18 cellular contexts compared by ENCODE assay signal in genomic region chr1:224180783-224181452, GRCh38. TPM values are rescaled to one million over a fixed set of nuclear protein-coding genes. Genes with fewer than 3 reads are reported as not detected.
DNase-seq lines count a peak whose midpoint lies in the region; ATAC-seq and TF ChIP-seq lines count a peak whose summit lies in the region.
"Had no signal": no experiment of that assay in that cellular context is flagged by ENCODE, and none has a peak within 500 bp of the region (broad histone marks: within the 10 kb centered on the region; RNA-seq: fewer than 3 reads in every experiment).

No MANE protein-coding gene starts in this region.

- H3K9me3 Mint-ChIP-seq in CD4-positive, alpha-beta T cell, result no peaks in the 10 kb centered on the region
- H3K9me3 Mint-ChIP-seq in brain, result peaks cover 0 to 6% (median 2%) of the 10 kb centered on the region in 5 experiments
- H3K9me3 Mint-ChIP-seq in nephron progenitor cell, result no peaks in the 10 kb centered on the region

- peak overlapping the region; percentile 92 for H3K4me3 ChIP-seq in DOHH2 (ENCODE audit: low read length)
- H3K4me3 ChIP-seq: BLaER1 treated with 17β-estradiol and CSF1 and Interleukin-3, amounts not matched to agents 10 nM and 100 nM; body of pancreas; heart left ventricle; Peyer's patch; tibial artery had no signal

- peaks cover 38% of the 10 kb centered on the region for H3K4me1 Mint-ChIP-seq in CD4-positive, alpha-beta T cell (ENCODE audit: low read depth)
- peaks cover 34% of the 10 kb centered on the region for H3K4me1 Mint-ChIP-seq in brain
- H3K4me1 Mint-ChIP-seq in nephron progenitor cell, result peaks cover 42% of the 10 kb centered on the region

- intact Hi-C loops in CD4-positive, alpha-beta T cell (cut with DNase I, micrococcal nuclease), result loop anchor here in 1 of 2 experiments (5.0 to 10.0 kb wide), 2 partner anchors 251 to 346 kb away; partner anchors contain the start of gene WDR26

- peaks cover 29% of the 10 kb centered on the region for H3K79me2 ChIP-seq in DOHH2 (ENCODE audit: control insufficient read depth, low read length)

- POLR2A ChIA-PET in CD4-positive, alpha-beta T cell (lab: Charles Lee), result interaction anchor here (1.2 to 5.3 kb wide), 4 partner anchors 12 to 65 kb away, joined by 4 to 80 read pairs (median 10); no protein-coding TSS in a partner anchor

- no peaks in the 10 kb centered on the region for H3K27me3 Mint-ChIP-seq in CD4-positive, alpha-beta T cell
- H3K27me3 Mint-ChIP-seq in brain (peaks cover 8% of the 10 kb centered on the region), nephron progenitor cell (ENCODE audit: low read depth, poor library complexity) (peaks cover 9% of the 10 kb centered on the region)

- H3K4me3 Mint-ChIP-seq in CD4-positive, alpha-beta T cell, result no peak overlapping the region
- H3K4me3 Mint-ChIP-seq in brain, result peak overlapping the region in 3 of 5 experiments; percentile 34 to 90 (median 90)
- H3K4me3 Mint-ChIP-seq in nephron progenitor cell, result no peak overlapping the region

- H3K36me3 ChIP-seq in DOHH2 (ENCODE audit: control insufficient read depth, low read length), result peaks cover 28% of the 10 kb centered on the region
- H3K36me3 ChIP-seq: Peyer's patch, tibial artery had no signal

- no peaks in the 10 kb centered on the region for H3K9me2 ChIP-seq in DOHH2 (replicated peaks; ENCODE audit: control insufficient read depth, low read length)
- H3K9me2 ChIP-seq: SK-N-SH had no signal

- H3K4me2 ChIP-seq in DOHH2 (ENCODE audit: low read length), result peak overlapping the region; percentile 86
- H3K4me2 ChIP-seq: SK-N-SH had no signal

- H3K36me3 Mint-ChIP-seq in CD4-positive, alpha-beta T cell (ENCODE audit: low read depth), result peaks cover 26% of the 10 kb centered on the region
- H3K36me3 Mint-ChIP-seq in brain, result peaks cover 20% of the 10 kb centered on the region
- peaks cover 12% of the 10 kb centered on the region for H3K36me3 Mint-ChIP-seq in nephron progenitor cell (ENCODE audit: low read depth)

- H3K4me1 ChIP-seq in DOHH2 (ENCODE audit: control insufficient read depth, low read length), result peaks cover 42% of the 10 kb centered on the region

- DNase-seq in CD4-positive, alpha-beta T cell, result no peak
- DNase-seq in nephron progenitor cell (no peak), mucosa of gallbladder (ENCODE audit: low spot score) (no peak)
- DNase-seq: activated naive CD4-positive, alpha-beta T cell; body of pancreas; heart left ventricle; HFFc6; mesendoderm; NCI-H2081 treated with DMSO at 0.1 percent for 48 hours; Peyer's patch; SK-N-SH; stimulated activated CD4-positive, alpha-beta T cell treated with anti-CD3 and anti-CD28 coated beads, Interleukin-4, amount 100 ng/mL, for 24 hours; tibial artery had no signal

- H3F3A ChIP-seq in DOHH2 (ENCODE audit: control insufficient read depth, insufficient read depth), result peaks cover 22% of the 10 kb centered on the region

- CTCF ChIA-PET in CD4-positive, alpha-beta T cell (lab: Charles Lee), result no interaction called here

- ATAC-seq in CD4-positive, alpha-beta T cell (ENCODE audit: poor library complexity), result no peak
- no peak for ATAC-seq in HG03095 (IDR thresholded peaks at IDR 0.05; ENCODE audit: unreplicated experiment)
- no peak for ATAC-seq in HG03378 (IDR thresholded peaks at IDR 0.05; ENCODE audit: unreplicated experiment)
- ATAC-seq: body of pancreas, heart left ventricle had no signal

- H3K27me3 ChIP-seq in CD4-positive, alpha-beta T cell (ENCODE audit: control insufficient read depth, insufficient read depth, low read length), result no peaks in the 10 kb centered on the region
- no peaks in the 10 kb centered on the region for H3K27me3 ChIP-seq in DOHH2 (ENCODE audit: control insufficient read depth, low read length)
- H3K27me3 ChIP-seq: body of pancreas, heart left ventricle, Peyer's patch, tibial artery had no signal

- H3K9me3 ChIP-seq in CD4-positive, alpha-beta T cell (ENCODE audit: control insufficient read depth, low read length), result no peaks in the 10 kb centered on the region
- no peaks in the 10 kb centered on the region for H3K9me3 ChIP-seq in DOHH2 (ENCODE audit: control insufficient read depth, insufficient read depth, low read length)
- H3K9me3 ChIP-seq: BLaER1 treated with 17β-estradiol and CSF1 and Interleukin-3, amounts not matched to agents 10 nM and 100 nM; body of pancreas; heart left ventricle; Peyer's patch; SK-N-SH; tibial artery had no signal

- H3K27ac Mint-ChIP-seq in CD4-positive, alpha-beta T cell, result peak overlapping the region; percentile 94
- H3K27ac Mint-ChIP-seq in brain (peak overlapping the region in 1 of 5 experiments; percentile 70), nephron progenitor cell (peak overlapping the region; percentile 6)
- H3K27ac Mint-ChIP-seq: HFFc6 had no signal

- 0 out of 2 replicates have a peak, but pooled peaks cover 8% of the 10 kb centered on the region for H4K20me1 ChIP-seq in DOHH2 (ENCODE audit: control insufficient read depth, insufficient read depth, low read depth, low read length)

- no peak for TF ChIP-seq CTCF in CD4-positive, alpha-beta T cell (IDR thresholded peaks at IDR 0.05)
- TF ChIP-seq CTCF in DOHH2 (IDR thresholded peaks at IDR 0.05; ENCODE audit: low read depth, low read length, poor library complexity, severe bottlenecking), result no peak
- no peak for TF ChIP-seq CTCF in brain (conservative IDR thresholded peaks at IDR 0.05)
- TF ChIP-seq CTCF in nephron progenitor cell (IDR thresholded peaks at IDR 0.05), result no peak

- H3K27ac ChIP-seq in CD4-positive, alpha-beta T cell (ENCODE audit: low read depth, low read length), result no peak overlapping the region
- H3K27ac ChIP-seq in DOHH2 (ENCODE audit: low read depth, low read length), result peak overlapping the region; percentile 91
- H3K27ac ChIP-seq: body of pancreas, tibial artery had no signal

RNA-seq across cellular contexts. Expression of gene DEGS1, which starts 2.1 kb away (rescaled TPM):
- 10 to 100 TPM; 54.0 to 59.1 TPM for total RNA-seq in CD4-positive, alpha-beta T cell
- 47.3 TPM for polyA plus RNA-seq in brain (ENCODE audit: insufficient read depth, low read depth, low replicate concordance)
- 39.3 TPM for total RNA-seq in mucosa of gallbladder

Comparison
In these comparisons a context has a peak if more than half of its experiments do, and no peak if none do; other contexts are left out.
1. H3K4me3 Mint-ChIP-seq: peak in brain (3 of 5); none in CD4-positive, alpha-beta T cell (single experiment) and nephron progenitor cell (single experiment).